In the genomic region with DNA sequence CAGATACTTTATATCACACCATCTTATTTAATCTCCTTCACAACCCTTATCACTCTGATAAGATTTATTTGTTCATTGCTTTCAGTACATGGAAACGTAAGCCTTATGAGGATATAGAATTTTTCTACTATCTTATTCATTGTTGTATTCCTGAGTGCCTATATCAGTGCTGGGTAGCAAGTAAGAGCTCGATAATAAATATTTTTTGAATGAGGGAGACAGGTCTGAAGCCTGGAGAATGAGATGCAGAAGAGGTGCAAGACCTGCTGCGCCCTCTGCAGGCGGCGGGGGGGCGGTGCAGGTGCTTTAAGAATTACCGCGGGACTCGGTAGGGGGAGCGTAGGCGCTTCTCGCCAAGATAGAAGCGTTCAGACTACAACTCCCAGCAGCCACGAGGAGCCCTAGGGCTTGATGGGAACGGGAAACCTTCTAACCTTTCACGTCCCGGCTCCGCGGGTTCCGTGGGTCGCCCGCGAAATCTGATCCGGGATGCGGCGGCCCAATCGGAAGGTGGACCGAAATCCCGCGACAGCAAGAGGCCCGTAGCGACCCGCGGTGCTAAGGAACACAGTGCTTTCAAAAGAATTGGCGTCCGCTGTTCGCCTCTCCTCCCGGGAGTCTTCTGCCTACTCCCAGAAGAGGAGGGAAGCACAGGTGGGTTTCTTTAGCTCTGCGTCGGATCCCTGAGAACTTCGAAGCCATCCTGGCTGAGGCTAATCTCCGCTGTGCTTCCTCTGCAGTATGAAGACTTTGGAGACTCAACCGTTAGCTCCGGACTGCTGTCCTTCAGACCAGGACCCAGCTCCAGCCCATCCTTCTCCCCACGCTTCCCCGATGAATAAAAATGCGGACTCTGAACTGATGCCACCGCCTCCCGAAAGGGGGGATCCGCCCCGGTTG, we compare ENCODE assay signal across 8 cellular contexts. TPM values are rescaled to one million over a fixed set of nuclear protein-coding genes. Genes with fewer than 3 reads are reported as not detected.
DNase-seq lines count a peak whose midpoint lies in the region; TF ChIP-seq lines count a peak whose summit lies in the region.

WRAP53 (plus strand) TSS at position 570 of the 900 bp plus-strand sequence; CDS start at position 742, 172 bp downstream.

- TF ChIP-seq CTCF in MM.1S (IDR thresholded peaks at IDR 0.05; ENCODE audit: low read length) (peak; percentile 98), neural cell (IDR thresholded peaks at IDR 0.05; ENCODE audit: poor library complexity, severe bottlenecking) (peak; percentile 100), stomach (IDR thresholded peaks at IDR 0.05) (peak in 6 of 7 experiments; percentile 62 to 100 (median 99))

- peak within 1 kb of the TSS; percentile 96 for H2AFZ ChIP-seq in MM.1S (ENCODE audit: low read length)
- peak within 1 kb of the TSS; percentile 51 for H2AFZ ChIP-seq in neural cell (ENCODE audit: low read depth, low read length)

- no peaks in the 10 kb centered on the region for H3K9me3 ChIP-seq in HAP-1
- H3K9me3 ChIP-seq in MM.1S (replicated peaks; ENCODE audit: insufficient read depth, low read length), result no peaks in the 10 kb centered on the region
- no peaks in the 10 kb centered on the region for H3K9me3 ChIP-seq in neural cell (ENCODE audit: low read length)
- no peaks in the 10 kb centered on the region for H3K9me3 ChIP-seq in stomach

- H3F3A ChIP-seq in MM.1S (ENCODE audit: insufficient read depth, low read length), result peaks cover 18% of the 10 kb centered on the region
- peaks cover 5% of the 10 kb centered on the region for H3F3A ChIP-seq in neural cell (ENCODE audit: insufficient read depth, low read length, poor library complexity, severe bottlenecking)

- peak; percentile 74 for DNase-seq in GF-D8 (lab: John Stamatoyannopoulos, UW)
- peak; percentile 97 to 99 for DNase-seq in HAP-1 (ENCODE audit: low spot score in 2 of 2)
- DNase-seq in MM.1S, result peak; percentile 95
- DNase-seq in SIG-M5 (lab: John Stamatoyannopoulos, UW), result peak; percentile 88
- peak; percentile 83 for DNase-seq in activated gamma-delta T cell (lab: John Stamatoyannopoulos, UW)
- DNase-seq in fibroblast of the conjunctiva (ENCODE audit: low read depth), result peak; percentile 98
- DNase-seq in stomach, result peak; percentile 98

- H4K20me1 ChIP-seq in MM.1S (ENCODE audit: insufficient read depth, low read length), result peaks cover 5% of the 10 kb centered on the region; the same call in 1 of the 2 replicates
- no peaks in the 10 kb centered on the region for H4K20me1 ChIP-seq in neural cell (ENCODE audit: insufficient read depth)

- H3K27ac ChIP-seq in MM.1S (ENCODE audit: low read length) (peak within 1 kb of the TSS; percentile 88), neural cell (ENCODE audit: low read length) (peak within 1 kb of the TSS; percentile 100), stomach (peak within 1 kb of the TSS; percentile 83 to 98 (median 97))

- H3K9me2 ChIP-seq in MM.1S (replicated peaks; ENCODE audit: insufficient read depth, low read length), result no peaks in the 10 kb centered on the region
- H3K9me2 ChIP-seq in neural cell (ENCODE audit: insufficient read depth, low read length), result no peaks in the 10 kb centered on the region

- no peaks in the 10 kb centered on the region for H3K27me3 ChIP-seq in HAP-1 (ENCODE audit: low read depth)
- no peaks in the 10 kb centered on the region for H3K27me3 ChIP-seq in MM.1S (replicated peaks; ENCODE audit: insufficient read depth, low read length)
- H3K27me3 ChIP-seq in neural cell (ENCODE audit: insufficient read depth, low read depth, low read length), result no peaks in the 10 kb centered on the region
- H3K27me3 ChIP-seq in stomach, result no peaks in the 10 kb centered on the region

- WGBS in stomach, 5 donors, result 0 to 1% (median 1%) methylated on average over 27 to 51 of the region's 51 CpGs

- peaks cover 14% of the 10 kb centered on the region for H3K36me3 ChIP-seq in HAP-1 (replicated peaks)
- H3K36me3 ChIP-seq in MM.1S (replicated peaks; ENCODE audit: insufficient read depth, low read length), result no peaks in the 10 kb centered on the region; the same call in 1 of the 2 replicates
- no peaks in the 10 kb centered on the region for H3K36me3 ChIP-seq in neural cell (ENCODE audit: insufficient read depth, low read length)
- peaks cover 0 to 24% (median 7%) of the 10 kb centered on the region in 4 donors for H3K36me3 ChIP-seq in stomach

- peaks cover 52% of the 10 kb centered on the region for H3K79me2 ChIP-seq in MM.1S (ENCODE audit: low read length)
- peaks cover 36% of the 10 kb centered on the region for H3K79me2 ChIP-seq in neural cell (replicated peaks; ENCODE audit: insufficient read depth, low read length)

- peak; percentile 92 for TF ChIP-seq RAD21 in neural cell (conservative IDR thresholded peaks at IDR 0.05)

- intact Hi-C loops in stomach (cut with DNase I; ENCODE audit: low total_unique reads), result loop anchor here (10.0 kb wide), 1 partner anchor 53 kb away; the partner anchor contains the start of gene SHBG

- peak within 1 kb of the TSS; percentile 87 for H3K4me2 ChIP-seq in MM.1S (ENCODE audit: low read depth, low read length)
- H3K4me2 ChIP-seq in neural cell (ENCODE audit: low read length), result peak within 1 kb of the TSS; percentile 94

- peak within 1 kb of the TSS; percentile 99 for H3K9ac ChIP-seq in MM.1S (ENCODE audit: low read length)
- peak within 1 kb of the TSS; percentile 98 for H3K9ac ChIP-seq in neural cell (ENCODE audit: low read length)

- H3K4me1 ChIP-seq in HAP-1 (peaks cover 22% of the 10 kb centered on the region), MM.1S (ENCODE audit: low read length) (no peaks in the 10 kb centered on the region; the same call in 1 of the 2 replicates), stomach (peaks cover 22 to 47% (median 35%) of the 10 kb centered on the region in 4 donors)

- no peak for TF ChIP-seq POLR2A in stomach (IDR thresholded peaks at IDR 0.05)

- TF ChIP-seq EP300 in neural cell (conservative IDR thresholded peaks at IDR 0.05; ENCODE audit: poor library complexity, severe bottlenecking) (peak; percentile 54), stomach (IDR thresholded peaks at IDR 0.05) (no peak)

- in situ Hi-C loops in HAP-1 (cut with MboI; ENCODE audit: low sequenced_read_pairs), result no loop called here

- H3K4me3 ChIP-seq in HAP-1 (peak within 1 kb of the TSS; percentile 84), MM.1S (ENCODE audit: low read length) (peak within 1 kb of the TSS; percentile 95), neural cell (ENCODE audit: low read length) (peak within 1 kb of the TSS; percentile 96), stomach (peak within 1 kb of the TSS; percentile 80 to 95 (median 86))

TF ChIP-seq in neural cell, 6 proteins besides CTCF, POLR2A, EP300 and RAD21:
- TF ChIP-seq, protein P1, sequence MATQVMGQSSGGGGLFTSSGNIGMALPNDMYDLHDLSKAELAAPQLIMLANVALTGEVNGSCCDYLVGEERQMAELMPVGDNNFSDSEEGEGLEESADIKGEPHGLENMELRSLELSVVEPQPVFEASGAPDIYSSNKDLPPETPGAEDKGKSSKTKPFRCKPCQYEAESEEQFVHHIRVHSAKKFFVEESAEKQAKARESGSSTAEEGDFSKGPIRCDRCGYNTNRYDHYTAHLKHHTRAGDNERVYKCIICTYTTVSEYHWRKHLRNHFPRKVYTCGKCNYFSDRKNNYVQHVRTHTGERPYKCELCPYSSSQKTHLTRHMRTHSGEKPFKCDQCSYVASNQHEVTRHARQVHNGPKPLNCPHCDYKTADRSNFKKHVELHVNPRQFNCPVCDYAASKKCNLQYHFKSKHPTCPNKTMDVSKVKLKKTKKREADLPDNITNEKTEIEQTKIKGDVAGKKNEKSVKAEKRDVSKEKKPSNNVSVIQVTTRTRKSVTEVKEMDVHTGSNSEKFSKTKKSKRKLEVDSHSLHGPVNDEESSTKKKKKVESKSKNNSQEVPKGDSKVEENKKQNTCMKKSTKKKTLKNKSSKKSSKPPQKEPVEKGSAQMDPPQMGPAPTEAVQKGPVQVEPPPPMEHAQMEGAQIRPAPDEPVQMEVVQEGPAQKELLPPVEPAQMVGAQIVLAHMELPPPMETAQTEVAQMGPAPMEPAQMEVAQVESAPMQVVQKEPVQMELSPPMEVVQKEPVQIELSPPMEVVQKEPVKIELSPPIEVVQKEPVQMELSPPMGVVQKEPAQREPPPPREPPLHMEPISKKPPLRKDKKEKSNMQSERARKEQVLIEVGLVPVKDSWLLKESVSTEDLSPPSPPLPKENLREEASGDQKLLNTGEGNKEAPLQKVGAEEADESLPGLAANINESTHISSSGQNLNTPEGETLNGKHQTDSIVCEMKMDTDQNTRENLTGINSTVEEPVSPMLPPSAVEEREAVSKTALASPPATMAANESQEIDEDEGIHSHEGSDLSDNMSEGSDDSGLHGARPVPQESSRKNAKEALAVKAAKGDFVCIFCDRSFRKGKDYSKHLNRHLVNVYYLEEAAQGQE (IDR thresholded peaks at IDR 0.05; ENCODE audit: borderline replicate concordance), result no peak
- TF ChIP-seq MXI1 (conservative IDR thresholded peaks at IDR 0.05; ENCODE audit: poor library complexity, severe bottlenecking) (peak; percentile 88), EZH2 (IDR thresholded peaks at IDR 0.05; ENCODE audit: borderline replicate concordance, insufficient read depth, low read length, poor library complexity, severe bottlenecking) (no peak), TAF1 (IDR thresholded peaks at IDR 0.05; ENCODE audit: low read depth) (no peak), SMC3 (conservative IDR thresholded peaks at IDR 0.05; ENCODE audit: poor library complexity) (peak; percentile 93), POLR2AphosphoS5 (IDR thresholded peaks at IDR 0.05) (peak; percentile 12)

RNA-seq across cellular contexts. Expression of gene WRAP53, which starts in this region (rescaled TPM):
- polyA plus RNA-seq in neural cell (20.1 and 22.4 TPM in 2 replicates), stomach (10 to 100 TPM in 2 of 3 donors, 1 to 10 TPM in 1; 8.6 to 12.6 (median 11.6) TPM)
- 13.8 and 16.8 TPM in 2 replicates for polyA minus RNA-seq in neural cell
- total RNA-seq in stomach, result 1 to 10 TPM; 1.8 to 3.9 (median 2.9) TPM

Comparison
In these comparisons a context has a peak if more than half of its experiments do, and no peak if none do; other contexts are left out.
1. Peak in every context shown above with its lines: DNase-seq, H3K4me3 ChIP-seq and H3K27ac ChIP-seq.